In genomic region chr1:66556161-66556611, GRCh38 we compare ENCODE assay signal across 1 cellular context.
TF ChIP-seq lines count a peak whose summit lies in the region.

No MANE protein-coding gene starts in this region.

TF ChIP-seq in WTC11, 78 proteins besides CTCF, POLR2A, EP300 and RAD21 (continued from another document):
- no peak for TF ChIP-seq ATF3 (CRISPR knock-in tag; conservative IDR thresholded peaks at IDR 0.05)
- no peak for TF ChIP-seq ESRRA (CRISPR knock-in tag; IDR thresholded peaks at IDR 0.05; ENCODE audit: borderline replicate concordance)
- TF ChIP-seq CBFB (CRISPR knock-in tag; IDR thresholded peaks at IDR 0.05; ENCODE audit: low read depth), result no peak
